Comparison of ENCODE assay signal across 13 cellular contexts in genomic region chr1:230163205-230163604, GRCh38.
A peak's percentile ranks its signal among the peaks of the same experiment; 100 is the strongest.
DNase-seq lines count a peak whose midpoint lies in the region; ATAC-seq and TF ChIP-seq lines count a peak whose summit lies in the region.
"Had no signal": no experiment of that assay in that cellular context is flagged by ENCODE, and none has a peak within 500 bp of the region (broad histone marks: within the 10 kb centered on the region; RNA-seq: fewer than 3 reads in every experiment).

No MANE protein-coding gene starts in this region.

- H3K36me3 ChIP-seq in psoas muscle (ENCODE audit: insufficient read depth in 1 of 2, low read depth in 1 of 2): no peaks in the 10 kb centered on the region

- peak; percentile 22 for ATAC-seq in foreskin keratinocyte
- peak; percentile 71 to 78 (median 78) for ATAC-seq in psoas muscle
- no peak for ATAC-seq in HG02798 (IDR thresholded peaks at IDR 0.05; ENCODE audit: poor library complexity, unreplicated experiment)

- peak; percentile 40 for DNase-seq in Daoy (ENCODE audit: low read depth)
- peak; percentile 12 for DNase-seq in RPMI7951 (ENCODE audit: low read depth)
- peak in 1 of 2 donors; percentile 19 for DNase-seq in foreskin keratinocyte
- DNase-seq in psoas muscle: peak; percentile 68 to 83
- no peak for DNase-seq in NK-92 (lab: John Stamatoyannopoulos, UW; ENCODE audit: unreplicated experiment)
- DNase-seq in SKM-1 treated with dmso at 0.1 percent for 144 hours (lab: John Stamatoyannopoulos, UW; ENCODE audit: unreplicated experiment): no peak
- no peak for DNase-seq in C1 segment of cervical spinal cord (lab: John Stamatoyannopoulos, UW)
- DNase-seq: activated CD4-positive, alpha-beta memory T cell treated with anti-CD3 and anti-CD28 coated beads for 36 hours; activated naive CD4-positive, alpha-beta T cell treated with anti-CD3 and anti-CD28 coated beads, Interleukin-2, amount 50 U/mL, for 16 hours; CD4-positive, CD25-positive, alpha-beta regulatory T cell; NCI-H1694; NK-92 treated with Interleukin-12 subunit alpha and Interleukin-12 subunit beta, amount 100 ng/mL, for 24 hours had no signal

- H3K27me3 ChIP-seq in foreskin keratinocyte (no peaks in the 10 kb centered on the region), psoas muscle (ENCODE audit: insufficient read depth in 3 of 3, low read length in 2 of 3) (no peaks in the 10 kb centered on the region)

- TF ChIP-seq CTCF in foreskin keratinocyte (conservative IDR thresholded peaks at IDR 0.05) (no peak), psoas muscle (IDR thresholded peaks at IDR 0.05) (no peak)

- H3K4me1 ChIP-seq in foreskin keratinocyte (no peaks in the 10 kb centered on the region), psoas muscle (peaks cover 73% of the 10 kb centered on the region)

- no peaks in the 10 kb centered on the region for H3K9me3 ChIP-seq in psoas muscle

- 53 to 59% (median 54%) methylated on average over 6 of the region's 6 CpGs for WGBS in psoas muscle, 3 donors

- intact Hi-C loops in psoas muscle (cut with DNase I): no loop called here

- no peak overlapping the region for H3K4me3 ChIP-seq in psoas muscle

- no peak overlapping the region for H3K27ac ChIP-seq in foreskin keratinocyte
- peak overlapping the region; percentile 79 for H3K27ac ChIP-seq in psoas muscle

Comparison
In these comparisons a context has a peak if more than half of its experiments do, and no peak if none do; other contexts are left out.
1. DNase-seq: peak in Daoy (single experiment), RPMI7951 (single experiment) and psoas muscle (2 of 2); none in NK-92 (single experiment), SKM-1 treated with dmso at 0.1 percent for 144 hours (single experiment) and C1 segment of cervical spinal cord (0 of 14).